In genomic region chr9:3181049-3181953, GRCh38 we compare ENCODE assay signal across 9 cellular contexts.
DNase-seq lines count a peak whose midpoint lies in the region; ATAC-seq and TF ChIP-seq lines count a peak whose summit lies in the region.
"Had no signal": no experiment of that assay in that cellular context is flagged by ENCODE, and none has a peak within 500 bp of the region (broad histone marks: within the 10 kb centered on the region; RNA-seq: fewer than 3 reads in every experiment).

No MANE protein-coding gene starts in this region.

- no peak overlapping the region for H3K18ac ChIP-seq in H9 (ENCODE audit: insufficient read length, low read depth, low read length)

- peak overlapping the region; percentile 63 for H3K4me2 ChIP-seq in H9 (ENCODE audit: insufficient read depth, insufficient read length, low read length)

- H2BK120ac ChIP-seq in H9 (ENCODE audit: low read depth, low read length, poor library complexity, severe bottlenecking), result no peak overlapping the region

- no peaks in the 10 kb centered on the region for H3K79me2 ChIP-seq in H9 (ENCODE audit: insufficient read depth, low read length)

- H4K5ac ChIP-seq in H9 (ENCODE audit: insufficient read length, low read depth, low read length), result no peak overlapping the region

- H3K4me1 Mint-ChIP-seq in H9, result peaks cover 15 to 19% of the 10 kb centered on the region in 2 experiments
- no peaks in the 10 kb centered on the region for H3K4me1 Mint-ChIP-seq in stimulated activated memory B cell treated with anti-CD40 and anti-IgM and Interleukin-4, amounts not matched to agents 10 μg/mL and 1 μg/mL and 100 μg/mL, for 72 hours

- DNase-seq in Daoy (ENCODE audit: low read depth) (peak; percentile 75), H9 (peak; percentile 86), NCI-H2029 treated with DMSO at 0.1 percent for 48 hours (lab: John Stamatoyannopoulos, UW) (peak; percentile 6), activated T-cell treated with anti-CD3 and anti-CD28 coated beads for 48 hours (ENCODE audit: low read depth) (peak; percentile 42), germinal center (ENCODE audit: low spot score) (peak; percentile 6)

- H3K9me3 ChIP-seq in H9 (ENCODE audit: control insufficient read depth, low read depth, low read length), result no peaks in the 10 kb centered on the region
- H3K9me3 ChIP-seq: Peyer's patch had no signal

- no peaks in the 10 kb centered on the region for H3K36me3 ChIP-seq in rectal smooth muscle tissue (ENCODE audit: control insufficient read depth, insufficient read depth, low read length)
- H3K36me3 ChIP-seq: Peyer's patch had no signal

- no peak for ATAC-seq in stimulated activated memory B cell treated with anti-CD40 and anti-IgM and Interleukin-4, amounts not matched to agents 10 μg/mL and 1 μg/mL and 100 μg/mL, for 72 hours
- ATAC-seq in HG02588 (IDR thresholded peaks at IDR 0.05; ENCODE audit: unreplicated experiment), result no peak

- H3K27ac ChIP-seq in H9 (ENCODE audit: insufficient read length, low read depth, low read length), result no peak overlapping the region
- no peak overlapping the region for H3K27ac ChIP-seq in rectal smooth muscle tissue (ENCODE audit: low read depth, low read length)
- H3K27ac ChIP-seq: Peyer's patch had no signal

- no peak overlapping the region for H2BK12ac ChIP-seq in H9 (ENCODE audit: insufficient read length, low read depth, low read length)

- no peaks in the 10 kb centered on the region for H4K20me1 ChIP-seq in H9 (ENCODE audit: control insufficient read depth, insufficient read depth, insufficient read length)

- no peak overlapping the region for H2BK15ac ChIP-seq in H9 (ENCODE audit: low read depth, low read length)

- no peak overlapping the region for H2AFZ ChIP-seq in H9 (ENCODE audit: low read length)

- H3K27ac Mint-ChIP-seq in H9, result no peak overlapping the region; a peak in 1 of 7 replicates
- H3K27ac Mint-ChIP-seq in stimulated activated memory B cell treated with anti-CD40 and anti-IgM and Interleukin-4, amounts not matched to agents 10 μg/mL and 1 μg/mL and 100 μg/mL, for 72 hours, result no peak overlapping the region

- H2BK20ac ChIP-seq in H9 (ENCODE audit: low read depth, low read length, poor library complexity, severe bottlenecking), result no peak overlapping the region

- H3K56ac ChIP-seq in H9 (ENCODE audit: insufficient read length, low read depth, low read length), result no peak overlapping the region

- no peak overlapping the region for H3K23ac ChIP-seq in H9 (ENCODE audit: insufficient read length, low read depth, low read length)

- H3K4me3 Mint-ChIP-seq in H9, result peak overlapping the region; percentile 71 to 74
- H3K4me3 Mint-ChIP-seq in stimulated activated memory B cell treated with anti-CD40 and anti-IgM and Interleukin-4, amounts not matched to agents 10 μg/mL and 1 μg/mL and 100 μg/mL, for 72 hours, result no peak overlapping the region

- H3T11ph ChIP-seq in H9 (ENCODE audit: low read length), result no peak overlapping the region

- H3K79me1 ChIP-seq in H9 (ENCODE audit: insufficient read depth, low read depth, low read length, poor library complexity, severe bottlenecking), result no peaks in the 10 kb centered on the region

- no peak overlapping the region for H4K91ac ChIP-seq in H9 (ENCODE audit: insufficient read length, low read depth, low read length)

- H3K4me1 ChIP-seq in H9 (ENCODE audit: insufficient read depth, low read length) (no peaks in the 10 kb centered on the region), rectal smooth muscle tissue (ENCODE audit: control insufficient read depth, insufficient read depth, low read length) (no peaks in the 10 kb centered on the region)

- no peaks in the 10 kb centered on the region for H3K36me3 Mint-ChIP-seq in H9 (ENCODE audit: insufficient read depth in 1 of 3, low read depth in 3 of 3)
- H3K36me3 Mint-ChIP-seq in stimulated activated memory B cell treated with anti-CD40 and anti-IgM and Interleukin-4, amounts not matched to agents 10 μg/mL and 1 μg/mL and 100 μg/mL, for 72 hours, result no peaks in the 10 kb centered on the region

- no peak overlapping the region for H3K4ac ChIP-seq in H9 (ENCODE audit: low read depth, low read length)

- H2AK5ac ChIP-seq in H9 (ENCODE audit: insufficient read length, low read length), result no peak overlapping the region

- no peak overlapping the region; the same call in 1 of the 2 replicates for H3K14ac ChIP-seq in H9 (ENCODE audit: insufficient read depth, low read length)

- peaks cover 4% of the 10 kb centered on the region; the same call in 1 of the 2 replicates for H3K27me3 ChIP-seq in H9 (ENCODE audit: insufficient read depth, low read length)
- peaks cover 6% of the 10 kb centered on the region for H3K27me3 ChIP-seq in rectal smooth muscle tissue (ENCODE audit: control insufficient read depth, insufficient read depth, low read length)
- H3K27me3 ChIP-seq: Peyer's patch had no signal

- no CpG with 5 or more reads among the region's 76 CpGs for WGBS in H9 (ENCODE audit: extremely low coverage, insufficient read length, low lambda C conversion rate)

- H3K9ac ChIP-seq in H9 (ENCODE audit: extremely low read depth, insufficient read length, low read length) (no peak overlapping the region), rectal smooth muscle tissue (ENCODE audit: low read length) (no peak overlapping the region)

- no peaks in the 10 kb centered on the region for H3K9me3 Mint-ChIP-seq in H9
- peaks cover 3% of the 10 kb centered on the region for H3K9me3 Mint-ChIP-seq in stimulated activated memory B cell treated with anti-CD40 and anti-IgM and Interleukin-4, amounts not matched to agents 10 μg/mL and 1 μg/mL and 100 μg/mL, for 72 hours

- no peak overlapping the region for H2BK5ac ChIP-seq in H9 (ENCODE audit: insufficient read length, low read length)

- no peak overlapping the region for H4K8ac ChIP-seq in H9 (replicated peaks; ENCODE audit: insufficient read length, low read depth, low read length)

- peak overlapping the region; percentile 46 for H3K4me3 ChIP-seq in rectal smooth muscle tissue (ENCODE audit: low read length)

- peak; percentile 66 for TF ChIP-seq CTCF in H9 (conservative IDR thresholded peaks at IDR 0.05)

- peaks cover 46% of the 10 kb centered on the region for H3K27me3 Mint-ChIP-seq in H9 (ENCODE audit: low read depth)
- peaks cover 38% of the 10 kb centered on the region for H3K27me3 Mint-ChIP-seq in stimulated activated memory B cell treated with anti-CD40 and anti-IgM and Interleukin-4, amounts not matched to agents 10 μg/mL and 1 μg/mL and 100 μg/mL, for 72 hours

- H3K23me2 ChIP-seq in H9 (ENCODE audit: insufficient read length, low read depth, low read length, poor library complexity, severe bottlenecking), result peaks cover 13% of the 10 kb centered on the region

Comparison
In these comparisons a context has a peak if more than half of its experiments do, and no peak if none do; other contexts are left out.
1. DNase-seq: peak in every context shown above with its lines; median percentile 86 in H9; 75 in Daoy; 42 in activated T-cell treated with anti-CD3 and anti-CD28 coated beads for 48 hours; 6 in NCI-H2029 treated with DMSO at 0.1 percent for 48 hours; 6 in germinal center.